In the genomic region with DNA sequence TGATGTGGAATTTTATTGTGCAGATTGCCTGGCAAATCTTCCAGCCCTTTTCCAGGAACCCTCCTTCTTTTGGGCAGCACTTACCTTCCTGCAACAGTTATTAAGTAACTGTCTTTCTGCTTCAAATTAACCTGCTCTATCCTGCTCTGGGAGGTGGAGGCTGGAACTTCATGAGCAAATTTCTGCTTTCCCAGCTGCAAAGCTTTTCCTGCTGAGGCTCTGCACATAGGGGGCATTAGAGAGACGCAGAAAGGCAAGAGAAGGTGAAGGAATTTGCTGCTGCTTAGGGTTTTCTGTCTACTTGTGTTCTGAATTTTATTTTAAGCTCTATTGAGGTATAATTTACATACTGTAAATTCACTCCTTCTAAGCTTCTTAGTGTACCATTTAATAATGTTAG, we compare ENCODE assay signal across 8 cellular contexts.
A peak's percentile ranks its signal among the peaks of the same experiment; 100 is the strongest.
DNase-seq lines count a peak whose midpoint lies in the region; ATAC-seq and TF ChIP-seq lines count a peak whose summit lies in the region.

No MANE protein-coding gene starts in this region.

- no peak overlapping the region for H3K4me3 Mint-ChIP-seq in activated CD8-positive, alpha-beta memory T cell treated with anti-CD3 and anti-CD28 coated beads, Interleukin-2, amount 10 ng/mL, durations not matched to agents 7 days and 5 days

- peak; percentile 40 for DNase-seq in NCI-H2227 (lab: John Stamatoyannopoulos, UW; ENCODE audit: unreplicated experiment)
- no peak for DNase-seq in NCI-H2227 treated with DMSO at 0.1 percent for 48 hours (lab: John Stamatoyannopoulos, UW)
- DNase-seq in NCI-H1694 treated with DMSO at 0.1 percent for 48 hours (lab: John Stamatoyannopoulos, UW): peak; percentile 71
- DNase-seq in colonic mucosa: peak; percentile 79
- peak; percentile 67 for DNase-seq in myocyte (ENCODE audit: low read depth)
- DNase-seq in NCI-H774 (lab: John Stamatoyannopoulos, UW): no peak
- no peak for DNase-seq in activated CD8-positive, alpha-beta memory T cell treated with anti-CD3 and anti-CD28 coated beads, Interleukin-2, amount 10 ng/mL, durations not matched to agents 7 days and 5 days
- no peak for DNase-seq in vagina (ENCODE audit: extremely low spot score in 2 of 2)

- H3K27me3 ChIP-seq in colonic mucosa (no peaks in the 10 kb centered on the region), vagina (no peaks in the 10 kb centered on the region)

- CTCF ChIA-PET in activated CD8-positive, alpha-beta memory T cell treated with anti-CD3 and anti-CD28 coated beads, Interleukin-2, amount 10 ng/mL, durations not matched to agents 7 days and 5 days (lab: Charles Lee): interaction anchor here (1.0 to 1.5 kb wide), 3 partner anchors 24 to 155 kb away, joined by 3 to 4 read pairs (median 4); no protein-coding TSS in a partner anchor

- no peak overlapping the region for H3K4me3 ChIP-seq in colonic mucosa
- H3K4me3 ChIP-seq in vagina: no peak overlapping the region

- TF ChIP-seq POLR2A in vagina (IDR thresholded peaks at IDR 0.05): no peak

- H3K4me1 Mint-ChIP-seq in activated CD8-positive, alpha-beta memory T cell treated with anti-CD3 and anti-CD28 coated beads, Interleukin-2, amount 10 ng/mL, durations not matched to agents 7 days and 5 days: peaks cover 37% of the 10 kb centered on the region

- ATAC-seq in activated CD8-positive, alpha-beta memory T cell treated with anti-CD3 and anti-CD28 coated beads, Interleukin-2, amount 10 ng/mL, durations not matched to agents 7 days and 5 days: no peak

- H3K4me1 ChIP-seq in colonic mucosa (peaks cover 10% of the 10 kb centered on the region), vagina (no peaks in the 10 kb centered on the region)

- TF ChIP-seq CTCF in colonic mucosa (IDR thresholded peaks at IDR 0.05) (peak; percentile 39), vagina (IDR thresholded peaks at IDR 0.05) (no peak)

- H3K27ac ChIP-seq in colonic mucosa: peak overlapping the region; percentile 73
- H3K27ac ChIP-seq in vagina: no peak overlapping the region

- H3K9me3 ChIP-seq in colonic mucosa (no peaks in the 10 kb centered on the region), vagina (no peaks in the 10 kb centered on the region)

- peaks cover 4% of the 10 kb centered on the region for H3K36me3 Mint-ChIP-seq in activated CD8-positive, alpha-beta memory T cell treated with anti-CD3 and anti-CD28 coated beads, Interleukin-2, amount 10 ng/mL, durations not matched to agents 7 days and 5 days

- H3K27me3 Mint-ChIP-seq in activated CD8-positive, alpha-beta memory T cell treated with anti-CD3 and anti-CD28 coated beads, Interleukin-2, amount 10 ng/mL, durations not matched to agents 7 days and 5 days: peaks cover 22% of the 10 kb centered on the region

- no peaks in the 10 kb centered on the region for H3K36me3 ChIP-seq in colonic mucosa
- H3K36me3 ChIP-seq in vagina: no peaks in the 10 kb centered on the region

- no peaks in the 10 kb centered on the region for H3K9me3 Mint-ChIP-seq in activated CD8-positive, alpha-beta memory T cell treated with anti-CD3 and anti-CD28 coated beads, Interleukin-2, amount 10 ng/mL, durations not matched to agents 7 days and 5 days (ENCODE audit: low read depth)

- no peak overlapping the region for H3K27ac Mint-ChIP-seq in activated CD8-positive, alpha-beta memory T cell treated with anti-CD3 and anti-CD28 coated beads, Interleukin-2, amount 10 ng/mL, durations not matched to agents 7 days and 5 days

- H3K9ac ChIP-seq in colonic mucosa (ENCODE audit: low read depth in 2 of 2, low read length in 2 of 2): peak overlapping the region in 1 of 2 donors; percentile 75

- intact Hi-C loops in colonic mucosa (cut with DNase I) (no loop called here), vagina (cut with DNase I) (no loop called here)

Comparison
In these comparisons a context has a peak if more than half of its experiments do, and no peak if none do; other contexts are left out.
1. DNase-seq: peak in NCI-H2227 (single experiment), NCI-H1694 treated with DMSO at 0.1 percent for 48 hours (single experiment), colonic mucosa (single experiment) and myocyte (single experiment); none in NCI-H2227 treated with DMSO at 0.1 percent for 48 hours (single experiment), NCI-H774 (single experiment), activated CD8-positive, alpha-beta memory T cell treated with anti-CD3 and anti-CD28 coated beads, Interleukin-2, amount 10 ng/mL, durations not matched to agents 7 days and 5 days (single experiment) and vagina (0 of 2).